ENCODE assay signal across 27 cellular contexts in genomic region chr9:136746621-136747020, GRCh38. TPM values are rescaled to one million over a fixed set of nuclear protein-coding genes. Genes with fewer than 3 reads are reported as not detected.
"Had no signal": no experiment of that assay in that cellular context is flagged by ENCODE, and none has a peak within 500 bp of the region (broad histone marks: within the 10 kb centered on the region; RNA-seq: fewer than 3 reads in every experiment).

No MANE protein-coding gene starts in this region.

- H3K9ac ChIP-seq: neural progenitor cell had no signal

- H3K4me3 ChIP-seq: gastroesophageal sphincter, lower lobe of right lung, neural progenitor cell, pancreas, right lobe of liver, tibial artery, uterus had no signal

- H3K27me3 ChIP-seq: pancreas, right lobe of liver had no signal

- H3K36me3 ChIP-seq: gastroesophageal sphincter, lower lobe of right lung, neural progenitor cell, pancreas, right lobe of liver, tibial artery, upper lobe of left lung, uterus had no signal

- H3K4me3 Mint-ChIP-seq: dendritic cell treated with granulocyte-macrophage colony-stimulating factor and Interleukin-4, amounts not matched to agents 40 ng/mL and 50 ng/mL, for 4 days; effector memory CD8-positive, alpha-beta T cell; memory B cell; mesothelial cell of epicardium; natural killer cell treated with Interleukin-12 subunit alpha and Interleukin-12 subunit beta and Interleukin-15 and Interleukin-18, amount 100 ng/mL, for 72 hours; stimulated activated effector memory CD8-positive, alpha-beta T cell treated with anti-CD3 and anti-CD28 coated beads, Interleukin-12 subunit alpha, Interleukin-12 subunit beta, amount 100 ng/mL, for 72 hours; stimulated activated naive CD8-positive, alpha-beta T cell treated with anti-CD3 and anti-CD28 coated beads, Interleukin-15, Interleukin-2, amounts not matched to agents 100 ng/mL and 50 ng/mL, for 24 hours had no signal

- ATAC-seq: effector memory CD8-positive, alpha-beta T cell; gastroesophageal sphincter; left lobe of liver; lower lobe of right lung; natural killer cell treated with Interleukin-12 subunit alpha and Interleukin-12 subunit beta and Interleukin-15 and Interleukin-18, amount 100 ng/mL, for 72 hours; pancreas; right lobe of liver; stimulated activated effector memory CD8-positive, alpha-beta T cell treated with anti-CD3 and anti-CD28 coated beads, Interleukin-12 subunit alpha, Interleukin-12 subunit beta, amount 100 ng/mL, for 72 hours had no signal

- H2AFZ ChIP-seq: neural progenitor cell had no signal

- H3K4me2 ChIP-seq: neural progenitor cell had no signal

- H3K27ac ChIP-seq: epithelial cell of prostate, esophagus muscularis mucosa, lower lobe of right lung, neural progenitor cell, pancreas, right lobe of liver, tibial artery had no signal

- H3K9me3 ChIP-seq: lower lobe of right lung, pancreas, right lobe of liver, uterus had no signal

- H3K9me3 Mint-ChIP-seq: effector memory CD8-positive, alpha-beta T cell had no signal

- H3K27ac Mint-ChIP-seq: dendritic cell treated with granulocyte-macrophage colony-stimulating factor and Interleukin-4, amounts not matched to agents 40 ng/mL and 50 ng/mL, for 4 days; effector memory CD8-positive, alpha-beta T cell; memory B cell; mesothelial cell of epicardium; natural killer cell treated with Interleukin-12 subunit alpha and Interleukin-12 subunit beta and Interleukin-15 and Interleukin-18, amount 100 ng/mL, for 72 hours; progenitor cell of endocrine pancreas; stimulated activated effector memory CD8-positive, alpha-beta T cell treated with anti-CD3 and anti-CD28 coated beads, Interleukin-12 subunit alpha, Interleukin-12 subunit beta, amount 100 ng/mL, for 72 hours; stimulated activated naive CD8-positive, alpha-beta T cell treated with anti-CD3 and anti-CD28 coated beads, Interleukin-15, Interleukin-2, amounts not matched to agents 100 ng/mL and 50 ng/mL, for 24 hours had no signal

- H3K36me3 Mint-ChIP-seq: mesothelial cell of epicardium; neural progenitor cell; stimulated activated effector memory CD8-positive, alpha-beta T cell treated with anti-CD3 and anti-CD28 coated beads, Interleukin-12 subunit alpha, Interleukin-12 subunit beta, amount 100 ng/mL, for 72 hours had no signal

- H3K27me3 Mint-ChIP-seq: memory B cell, progenitor cell of endocrine pancreas had no signal

- H3K4me1 ChIP-seq: right lobe of liver, uterus had no signal

- DNase-seq: effector memory CD8-positive, alpha-beta T cell; foreskin fibroblast; glutamatergic neuron; hippocampal formation; kidney glomerular epithelial cell; lower lobe of right lung; occipital lobe; right lobe of liver; stimulated activated CD4-positive, alpha-beta T cell treated with anti-CD3 and anti-CD28 coated beads, Interleukin-4, amount 100 ng/mL, for 1 hour; stimulated activated CD8-positive, alpha-beta memory T cell treated with anti-CD3 and anti-CD28 coated beads, Interleukin-4, amount 100 ng/mL, for 48 hours; uterus had no signal

- H3K4me1 Mint-ChIP-seq: neural progenitor cell had no signal

RNA-seq across cellular contexts. Expression of gene LCN6, which starts 1.7 kb away (rescaled TPM):
- total RNA-seq: left lobe of liver; mesothelial cell of epicardium; natural killer cell treated with Interleukin-12 subunit alpha and Interleukin-12 subunit beta and Interleukin-15 and Interleukin-18, amount 100 ng/mL, for 72 hours; occipital lobe; progenitor cell of endocrine pancreas; temporal lobe had no signal

RNA-seq across cellular contexts. Expression of gene LCN10, which starts 3.9 kb away (rescaled TPM):
- total RNA-seq: occipital lobe, progenitor cell of endocrine pancreas, temporal lobe had no signal

RNA-seq across cellular contexts. Expression of gene LCN8, which starts 11.4 kb away (rescaled TPM):
- total RNA-seq: esophagus muscularis mucosa; gastroesophageal sphincter; left lobe of liver; lower lobe of right lung; mesothelial cell of epicardium; natural killer cell treated with Interleukin-12 subunit alpha and Interleukin-12 subunit beta and Interleukin-15 and Interleukin-18, amount 100 ng/mL, for 72 hours; occipital lobe; pancreas; progenitor cell of endocrine pancreas; right lobe of liver; temporal lobe; upper lobe of left lung had no signal
- polyA plus RNA-seq: pancreas had no signal

RNA-seq across cellular contexts. Expression of gene LCN15, which starts 17.7 kb away (rescaled TPM):
- total RNA-seq: esophagus muscularis mucosa; gastroesophageal sphincter; left lobe of liver; lower lobe of right lung; natural killer cell treated with Interleukin-12 subunit alpha and Interleukin-12 subunit beta and Interleukin-15 and Interleukin-18, amount 100 ng/mL, for 72 hours; occipital lobe; pancreas; progenitor cell of endocrine pancreas; right lobe of liver; temporal lobe; uterus had no signal
- polyA plus RNA-seq: pancreas had no signal

RNA-seq across cellular contexts. Expression of gene DIPK1B, which starts 34.2 kb away (rescaled TPM):
- total RNA-seq: natural killer cell treated with Interleukin-12 subunit alpha and Interleukin-12 subunit beta and Interleukin-15 and Interleukin-18, amount 100 ng/mL, for 72 hours had no signal
